Comparison of ENCODE assay signal across 1 cellular context in the genomic region with DNA sequence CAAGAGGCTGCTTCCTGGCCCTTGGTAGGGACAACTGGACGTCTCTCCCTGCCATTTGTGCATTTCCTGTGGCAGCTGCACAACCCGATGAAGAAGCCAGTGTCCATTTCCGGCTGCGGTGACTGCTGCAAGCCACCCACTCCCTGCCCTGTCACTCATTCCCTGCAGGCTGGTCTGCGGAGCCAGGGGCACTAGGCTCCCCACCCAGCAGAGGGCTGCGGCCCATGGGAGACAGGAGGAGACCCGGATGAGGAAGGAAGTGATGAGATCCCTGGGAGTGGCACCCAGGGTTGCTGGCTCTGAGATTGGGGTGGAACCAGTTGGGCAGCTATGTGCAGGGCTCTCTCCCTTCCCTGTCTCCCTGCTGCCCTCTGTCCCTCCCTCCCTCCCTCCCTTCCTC.
TF ChIP-seq lines count a peak whose summit lies in the region.

No MANE protein-coding gene starts in this region.

TF ChIP-seq in K562, 482 proteins besides CTCF, POLR2A, EP300 and RAD21:
- TF ChIP-seq GABPA (tag; conservative IDR thresholded peaks at IDR 0.05; ENCODE audit: low read depth) (peak; percentile 64), FOXA1 (IDR thresholded peaks at IDR 0.05; ENCODE audit: borderline replicate concordance) (no peak), EGR1 (conservative IDR thresholded peaks at IDR 0.05) (peak; percentile 68), FOXK2 (conservative IDR thresholded peaks at IDR 0.05 in 1 of 2, IDR thresholded peaks at IDR 0.05 in 1 of 2; ENCODE audit: low read depth in 2 of 2) (no peak), ZNF197 (CRISPR knock-in tag; IDR thresholded peaks at IDR 0.05; ENCODE audit: low read depth) (no peak), ZKSCAN3 (CRISPR knock-in tag; IDR thresholded peaks at IDR 0.05) (no peak)
- TF ChIP-seq, protein P1, sequence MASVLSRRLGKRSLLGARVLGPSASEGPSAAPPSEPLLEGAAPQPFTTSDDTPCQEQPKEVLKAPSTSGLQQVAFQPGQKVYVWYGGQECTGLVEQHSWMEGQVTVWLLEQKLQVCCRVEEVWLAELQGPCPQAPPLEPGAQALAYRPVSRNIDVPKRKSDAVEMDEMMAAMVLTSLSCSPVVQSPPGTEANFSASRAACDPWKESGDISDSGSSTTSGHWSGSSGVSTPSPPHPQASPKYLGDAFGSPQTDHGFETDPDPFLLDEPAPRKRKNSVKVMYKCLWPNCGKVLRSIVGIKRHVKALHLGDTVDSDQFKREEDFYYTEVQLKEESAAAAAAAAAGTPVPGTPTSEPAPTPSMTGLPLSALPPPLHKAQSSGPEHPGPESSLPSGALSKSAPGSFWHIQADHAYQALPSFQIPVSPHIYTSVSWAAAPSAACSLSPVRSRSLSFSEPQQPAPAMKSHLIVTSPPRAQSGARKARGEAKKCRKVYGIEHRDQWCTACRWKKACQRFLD (CRISPR knock-in tag; IDR thresholded peaks at IDR 0.05) = no peak
- TF ChIP-seq, protein P2, sequence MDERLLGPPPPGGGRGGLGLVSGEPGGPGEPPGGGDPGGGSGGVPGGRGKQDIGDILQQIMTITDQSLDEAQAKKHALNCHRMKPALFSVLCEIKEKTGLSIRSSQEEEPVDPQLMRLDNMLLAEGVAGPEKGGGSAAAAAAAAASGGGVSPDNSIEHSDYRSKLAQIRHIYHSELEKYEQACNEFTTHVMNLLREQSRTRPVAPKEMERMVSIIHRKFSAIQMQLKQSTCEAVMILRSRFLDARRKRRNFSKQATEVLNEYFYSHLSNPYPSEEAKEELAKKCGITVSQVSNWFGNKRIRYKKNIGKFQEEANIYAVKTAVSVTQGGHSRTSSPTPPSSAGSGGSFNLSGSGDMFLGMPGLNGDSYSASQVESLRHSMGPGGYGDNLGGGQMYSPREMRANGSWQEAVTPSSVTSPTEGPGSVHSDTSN (CRISPR knock-in tag; IDR thresholded peaks at IDR 0.05; ENCODE audit: low read depth) = no peak
- TF ChIP-seq, protein P2 (tag; conservative IDR thresholded peaks at IDR 0.05; ENCODE audit: low read depth) = peak; percentile 27; the same call in 1 of the 2 replicates
- TF ChIP-seq, protein P3, sequence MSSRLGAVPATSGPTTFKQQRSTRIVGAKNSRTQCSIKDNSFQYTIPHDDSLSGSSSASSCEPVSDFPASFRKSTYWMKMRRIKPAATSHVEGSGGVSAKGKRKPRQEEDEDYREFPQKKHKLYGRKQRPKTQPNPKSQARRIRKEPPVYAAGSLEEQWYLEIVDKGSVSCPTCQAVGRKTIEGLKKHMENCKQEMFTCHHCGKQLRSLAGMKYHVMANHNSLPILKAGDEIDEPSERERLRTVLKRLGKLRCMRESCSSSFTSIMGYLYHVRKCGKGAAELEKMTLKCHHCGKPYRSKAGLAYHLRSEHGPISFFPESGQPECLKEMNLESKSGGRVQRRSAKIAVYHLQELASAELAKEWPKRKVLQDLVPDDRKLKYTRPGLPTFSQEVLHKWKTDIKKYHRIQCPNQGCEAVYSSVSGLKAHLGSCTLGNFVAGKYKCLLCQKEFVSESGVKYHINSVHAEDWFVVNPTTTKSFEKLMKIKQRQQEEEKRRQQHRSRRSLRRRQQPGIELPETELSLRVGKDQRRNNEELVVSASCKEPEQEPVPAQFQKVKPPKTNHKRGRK (tag; IDR thresholded peaks at IDR 0.05) = no peak
- TF ChIP-seq, protein P4, sequence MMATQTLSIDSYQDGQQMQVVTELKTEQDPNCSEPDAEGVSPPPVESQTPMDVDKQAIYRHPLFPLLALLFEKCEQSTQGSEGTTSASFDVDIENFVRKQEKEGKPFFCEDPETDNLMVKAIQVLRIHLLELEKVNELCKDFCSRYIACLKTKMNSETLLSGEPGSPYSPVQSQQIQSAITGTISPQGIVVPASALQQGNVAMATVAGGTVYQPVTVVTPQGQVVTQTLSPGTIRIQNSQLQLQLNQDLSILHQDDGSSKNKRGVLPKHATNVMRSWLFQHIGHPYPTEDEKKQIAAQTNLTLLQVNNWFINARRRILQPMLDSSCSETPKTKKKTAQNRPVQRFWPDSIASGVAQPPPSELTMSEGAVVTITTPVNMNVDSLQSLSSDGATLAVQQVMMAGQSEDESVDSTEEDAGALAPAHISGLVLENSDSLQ (IDR thresholded peaks at IDR 0.05) = peak; percentile 89
